Comparison of ENCODE assay signal across 13 cellular contexts in the genomic region with DNA sequence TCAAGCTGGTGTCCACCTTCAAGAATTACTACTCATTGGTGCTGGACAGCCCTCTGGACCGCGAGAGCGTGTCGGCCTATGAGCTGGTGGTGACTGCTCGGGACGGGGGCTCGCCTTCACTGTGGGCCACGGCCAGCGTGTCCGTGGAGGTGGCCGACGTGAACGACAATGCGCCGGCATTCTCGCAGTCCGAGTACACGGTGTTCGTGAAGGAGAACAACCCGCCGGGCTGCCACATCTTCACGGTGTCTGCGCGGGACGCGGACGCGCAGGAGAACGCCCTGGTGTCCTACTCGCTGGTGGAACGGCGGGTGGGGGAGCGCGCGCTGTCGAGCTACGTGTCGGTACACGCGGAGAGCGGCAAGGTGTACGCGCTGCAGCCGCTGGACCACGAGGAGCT. TPM values are rescaled to one million over a fixed set of nuclear protein-coding genes. Genes with fewer than 3 reads are reported as not detected.
"Had no signal": no experiment of that assay in that cellular context is flagged by ENCODE, and none has a peak within 500 bp of the region (broad histone marks: within the 10 kb centered on the region; RNA-seq: fewer than 3 reads in every experiment).

No MANE protein-coding gene starts in this region.

RNA-seq across cellular contexts. Expression of gene PCDHA3, which starts 1.5 kb away (rescaled TPM):
- total RNA-seq: naive thymus-derived CD4-positive, alpha-beta T cell; natural killer cell had no signal
- polyA plus RNA-seq: naive thymus-derived CD4-positive, alpha-beta T cell had no signal

RNA-seq across cellular contexts. Expression of gene PCDHA4, which starts 4.5 kb away (rescaled TPM):
- total RNA-seq: naive thymus-derived CD4-positive, alpha-beta T cell; natural killer cell had no signal
- polyA plus RNA-seq: naive thymus-derived CD4-positive, alpha-beta T cell had no signal

RNA-seq across cellular contexts. Expression of gene PCDHA2, which starts 7.7 kb away (rescaled TPM):
- total RNA-seq: naive thymus-derived CD4-positive, alpha-beta T cell; natural killer cell; suprapubic skin had no signal
- polyA plus RNA-seq: naive thymus-derived CD4-positive, alpha-beta T cell had no signal

RNA-seq across cellular contexts. Expression of gene PCDHA1, which starts 16.4 kb away (rescaled TPM):
- total RNA-seq: naive thymus-derived CD4-positive, alpha-beta T cell; natural killer cell; omental fat pad; osteocyte; posterior vena cava; pulmonary artery endothelial cell; right atrium auricular region; sciatic nerve; smooth muscle cell; spleen; suprapubic skin; upper lobe of right lung had no signal
- polyA plus RNA-seq: naive thymus-derived CD4-positive, alpha-beta T cell; smooth muscle cell; thymus had no signal

RNA-seq across cellular contexts. Expression of gene PCDHA5, which starts 19.0 kb away (rescaled TPM):
- total RNA-seq: naive thymus-derived CD4-positive, alpha-beta T cell; natural killer cell had no signal
- polyA plus RNA-seq: naive thymus-derived CD4-positive, alpha-beta T cell had no signal
